In the genomic region with DNA sequence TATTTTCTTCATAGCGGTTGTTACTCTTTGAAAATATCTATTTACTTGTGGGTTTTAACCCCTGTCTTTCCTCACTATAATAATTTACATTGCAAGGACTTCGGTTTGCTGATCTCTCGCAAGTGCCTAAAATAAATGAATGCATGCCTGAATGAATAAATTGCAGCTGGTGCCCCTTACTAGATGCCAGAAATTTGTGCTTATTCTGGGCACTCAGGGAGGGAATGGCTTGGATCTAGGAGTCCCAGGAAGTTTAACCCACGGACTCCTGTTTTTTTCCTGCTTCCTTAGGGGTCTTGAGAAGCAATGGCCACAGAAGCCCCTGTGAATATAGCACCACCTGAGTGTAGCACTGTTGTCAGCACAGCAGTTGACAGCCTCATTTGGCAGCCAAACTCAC, we compare ENCODE assay signal across 1 cellular context.
TF ChIP-seq lines count a peak whose summit lies in the region.

No MANE protein-coding gene starts in this region.

TF ChIP-seq in K562, 482 proteins besides CTCF, POLR2A, EP300 and RAD21:
- TF ChIP-seq E4F1 (CRISPR knock-in tag; IDR thresholded peaks at IDR 0.05; ENCODE audit: borderline replicate concordance) (0 out of 2 replicates have a peak, but pooled peaks have one; percentile 48), MEIS2 (IDR thresholded peaks at IDR 0.05; ENCODE audit: partially characterized antibody) (no peak)
- TF ChIP-seq, protein P1, sequence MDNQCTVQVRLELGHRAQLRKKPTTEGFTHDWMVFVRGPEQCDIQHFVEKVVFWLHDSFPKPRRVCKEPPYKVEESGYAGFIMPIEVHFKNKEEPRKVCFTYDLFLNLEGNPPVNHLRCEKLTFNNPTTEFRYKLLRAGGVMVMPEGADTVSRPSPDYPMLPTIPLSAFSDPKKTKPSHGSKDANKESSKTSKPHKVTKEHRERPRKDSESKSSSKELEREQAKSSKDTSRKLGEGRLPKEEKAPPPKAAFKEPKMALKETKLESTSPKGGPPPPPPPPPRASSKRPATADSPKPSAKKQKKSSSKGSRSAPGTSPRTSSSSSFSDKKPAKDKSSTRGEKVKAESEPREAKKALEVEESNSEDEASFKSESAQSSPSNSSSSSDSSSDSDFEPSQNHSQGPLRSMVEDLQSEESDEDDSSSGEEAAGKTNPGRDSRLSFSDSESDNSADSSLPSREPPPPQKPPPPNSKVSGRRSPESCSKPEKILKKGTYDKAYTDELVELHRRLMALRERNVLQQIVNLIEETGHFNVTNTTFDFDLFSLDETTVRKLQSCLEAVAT (IDR thresholded peaks at IDR 0.05): no peak
